In the genomic region with DNA sequence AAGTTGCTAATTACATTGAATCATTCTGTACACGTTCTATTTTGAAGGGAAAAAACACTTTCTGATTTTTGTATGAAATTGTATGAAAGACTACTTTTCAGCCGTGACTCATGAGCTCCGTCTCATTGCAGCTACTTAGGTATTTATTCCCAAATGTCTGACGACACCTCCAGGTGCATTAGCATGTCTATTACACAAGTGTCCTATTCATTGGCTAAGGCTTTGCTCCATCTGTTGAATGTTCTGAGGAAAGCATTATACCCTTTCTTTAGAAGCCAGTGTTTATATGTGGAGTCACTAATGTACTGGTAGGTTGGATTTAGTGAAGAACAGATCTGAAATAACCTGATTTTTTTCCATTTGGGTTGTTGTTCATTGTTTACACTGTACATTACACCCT, we compare ENCODE assay signal across 14 cellular contexts. TPM values are rescaled to one million over a fixed set of nuclear protein-coding genes. Genes with fewer than 3 reads are reported as not detected.
DNase-seq lines count a peak whose midpoint lies in the region; ATAC-seq and TF ChIP-seq lines count a peak whose summit lies in the region.
"Had no signal": no experiment of that assay in that cellular context is flagged by ENCODE, and none has a peak within 500 bp of the region (broad histone marks: within the 10 kb centered on the region; RNA-seq: fewer than 3 reads in every experiment).

No MANE protein-coding gene starts in this region.

- H3K27ac ChIP-seq in heart left ventricle: peak overlapping the region; percentile 67 to 93 (median 86)
- H3K27ac ChIP-seq in duodenal mucosa (ENCODE audit: low read depth, low read length): peak overlapping the region; percentile 20
- peak overlapping the region; percentile 77 for H3K27ac ChIP-seq in muscle layer of duodenum (ENCODE audit: low read length)
- H3K27ac ChIP-seq in aorta (ENCODE audit: low read depth in 1 of 2, low read length in 2 of 2): peak overlapping the region in 1 of 2 donors; percentile 62
- H3K27ac ChIP-seq in PC-3 (ENCODE audit: low read length): no peak overlapping the region

- DNase-seq in heart left ventricle (no peak), left cardiac atrium (no peak), aorta (no peak), SHP77 (lab: John Stamatoyannopoulos, UW) (no peak), NCI-H146 treated with DMSO at 0.1 percent for 48 hours (lab: John Stamatoyannopoulos, UW; ENCODE audit: unreplicated experiment) (no peak), PC-3 (no peak)
- DNase-seq: activated CD4-positive, alpha-beta T cell treated with anti-CD3 and anti-CD28 coated beads, Interleukin-2, amount 50 U/mL, for 1 hour; activated T-cell treated with anti-CD3 and anti-CD28 coated beads, Interleukin-2, amount 50 U/mL, for 72 hours; naive B cell; NCI-H1417 treated with DMSO at 0.1 percent for 48 hours; NCI-H526; stimulated activated CD4-positive, alpha-beta T cell treated with anti-CD3 and anti-CD28 coated beads, Interleukin-4, amount 100 ng/mL, for 1 hour had no signal

- no peak overlapping the region for H2AFZ ChIP-seq in PC-3 (ENCODE audit: low read length)

- no peak for TF ChIP-seq POLR2A in heart left ventricle (IDR thresholded peaks at IDR 0.05)

- H3F3A ChIP-seq in PC-3 (ENCODE audit: low read length, unreplicated experiment): no peaks in the 10 kb centered on the region

- TF ChIP-seq CTCF in heart left ventricle (IDR thresholded peaks at IDR 0.05) (no peak), PC-3 (conservative IDR thresholded peaks at IDR 0.05; ENCODE audit: low read depth, low read length) (no peak)

- no peaks in the 10 kb centered on the region for H3K36me3 ChIP-seq in heart left ventricle
- no peaks in the 10 kb centered on the region for H3K36me3 ChIP-seq in duodenal mucosa (ENCODE audit: control insufficient read depth in 1 of 2, insufficient read depth in 2 of 2, low read length in 2 of 2)
- no peaks in the 10 kb centered on the region for H3K36me3 ChIP-seq in muscle layer of duodenum (ENCODE audit: control insufficient read depth in 1 of 2, insufficient read depth in 2 of 2, low read length in 2 of 2)
- no peaks in the 10 kb centered on the region for H3K36me3 ChIP-seq in aorta (ENCODE audit: control insufficient read depth in 1 of 2, insufficient read depth in 2 of 2, low read length in 1 of 2)
- no peaks in the 10 kb centered on the region for H3K36me3 ChIP-seq in PC-3 (ENCODE audit: low read depth, low read length)

- peaks cover 3 to 72% (median 26%) of the 10 kb centered on the region in 12 donors for H3K4me1 ChIP-seq in heart left ventricle
- H3K4me1 ChIP-seq in duodenal mucosa (ENCODE audit: control insufficient read depth in 1 of 2, insufficient read depth in 2 of 2, low read length in 2 of 2): peaks cover 18 to 28% of the 10 kb centered on the region in 2 donors
- H3K4me1 ChIP-seq in muscle layer of duodenum (ENCODE audit: control insufficient read depth in 1 of 2, insufficient read depth in 2 of 2, low read length in 2 of 2): peaks cover 14 to 23% of the 10 kb centered on the region in 2 donors
- H3K4me1 ChIP-seq in aorta (ENCODE audit: control insufficient read depth in 1 of 2, insufficient read depth in 2 of 2, low read length in 2 of 2): no peaks in the 10 kb centered on the region
- peaks cover 32% of the 10 kb centered on the region for H3K4me1 ChIP-seq in PC-3 (ENCODE audit: insufficient read depth, low read length)

- 43 to 62% (median 54%) methylated on average over 4 of the region's 4 CpGs for WGBS in heart left ventricle, 4 donors
- WGBS in aorta, 2 donors: 17 to 29% methylated on average over 4 of the region's 4 CpGs

- no peaks in the 10 kb centered on the region for H4K20me1 ChIP-seq in PC-3 (ENCODE audit: low read length)

- H3K4me3 ChIP-seq in heart left ventricle (peak overlapping the region in 11 of 12 donors; percentile 5 to 56 (median 47)), duodenal mucosa (ENCODE audit: low read depth in 1 of 2, low read length in 2 of 2) (no peak overlapping the region), muscle layer of duodenum (ENCODE audit: low read depth in 1 of 2, low read length in 2 of 2) (peak overlapping the region in 1 of 2 donors; percentile 12), aorta (ENCODE audit: low read length in 2 of 2) (peak overlapping the region; percentile 63 to 64), PC-3 (ENCODE audit: low read length) (no peak overlapping the region)

- H3K9ac ChIP-seq in duodenal mucosa (ENCODE audit: low read depth in 1 of 2, low read length in 2 of 2) (no peak overlapping the region), PC-3 (ENCODE audit: low read length) (no peak overlapping the region)

- ATAC-seq in heart left ventricle (peak in 2 of 4 donors; percentile 14 to 17), left cardiac atrium (no peak), aorta (ENCODE audit: low FRiP score) (no peak), PC-3 (no peak)
- ATAC-seq: activated T-cell treated with anti-CD3 and anti-CD28 coated beads, Interleukin-2, amount 50 U/mL, for 72 hours had no signal

- POLR2A ChIA-PET in PC-3 (lab: Charles Lee; ENCODE audit: unreplicated experiment): interaction anchor here (0.6 kb wide), 1 partner anchor 164 kb away, joined by 3 read pairs; no protein-coding TSS in a partner anchor

- no peaks in the 10 kb centered on the region for H3K9me2 ChIP-seq in PC-3 (replicated peaks; ENCODE audit: low read length)

- H3K9me3 ChIP-seq in heart left ventricle (no peaks in the 10 kb centered on the region), duodenal mucosa (ENCODE audit: control insufficient read depth in 1 of 2, low read length in 2 of 2) (no peaks in the 10 kb centered on the region), muscle layer of duodenum (ENCODE audit: control insufficient read depth in 1 of 2, low read length in 2 of 2) (no peaks in the 10 kb centered on the region), aorta (ENCODE audit: control insufficient read depth, low read length) (no peaks in the 10 kb centered on the region), PC-3 (ENCODE audit: low read length) (no peaks in the 10 kb centered on the region)

- H3K4me2 ChIP-seq in PC-3 (ENCODE audit: low read length): no peak overlapping the region

- H3K27me3 ChIP-seq in heart left ventricle (peaks cover 0 to 16% (median 0%) of the 10 kb centered on the region in 9 donors), duodenal mucosa (ENCODE audit: control insufficient read depth in 1 of 2, insufficient read depth in 2 of 2, low read length in 2 of 2) (no peaks in the 10 kb centered on the region), muscle layer of duodenum (ENCODE audit: low read depth, low read length) (no peaks in the 10 kb centered on the region), aorta (ENCODE audit: control insufficient read depth in 1 of 2, insufficient read depth in 2 of 2, low read length in 1 of 2) (no peaks in the 10 kb centered on the region), PC-3 (ENCODE audit: low read length) (no peaks in the 10 kb centered on the region)

- no TSS peak for BruUV-seq in PC-3 (replicated peaks; lab: Mats Ljungman, UMichigan)

- no peaks in the 10 kb centered on the region for H3K79me2 ChIP-seq in PC-3 (ENCODE audit: low read length)

- CTCF ChIA-PET in PC-3 (lab: Charles Lee): no interaction called here

- intact Hi-C loops in heart left ventricle (cut with DNase I): loop anchor here in 1 of 10 donors (10.0 kb wide), 1 partner anchor 675 kb away; a partner anchor contains a TSS
- intact Hi-C loops in left cardiac atrium (cut with DNase I): no loop called here
- intact Hi-C loops in aorta (cut with DNase I): no loop called here
- intact Hi-C loops in PC-3 (cut with micrococcal nuclease): no loop called here

RNA-seq across cellular contexts. Expression of a gene that starts 51.8 kb away (rescaled TPM):
- total RNA-seq in heart left ventricle (10 to 100 TPM in 8 of 9 donors, 1 to 10 TPM in 1; 8.2 to 18.4 (median 13.2) TPM), left cardiac atrium (10 to 100 TPM; 11.8 to 12.5 TPM), aorta (10 to 100 TPM; 28.5 to 30.9 TPM), PC-3 (2014; rRNA removed) (0.40 and 0.69 TPM in 2 replicates)
- polyA plus RNA-seq in heart left ventricle (10 to 100 TPM; 10.3 to 12.4 TPM), aorta (10 to 100 TPM in 1 of 2 donors, 1 to 10 TPM in 1; 9.8 to 24.8 TPM)

RNA-seq across cellular contexts. Expression of a gene that starts 52.0 kb away (rescaled TPM):
- total RNA-seq in heart left ventricle: 1,000 to 10,000 TPM; 1,446 to 4,800 (median 2,127) TPM
- polyA plus RNA-seq in heart left ventricle: 1,000 to 10,000 TPM; 1,119 to 4,064 TPM
- 1,000 to 10,000 TPM; 1,025 to 1,081 TPM for total RNA-seq in left cardiac atrium
- total RNA-seq in aorta: 1,000 to 10,000 TPM in 1 of 2 donors, 100 to 1,000 TPM in 1; 875 to 2,023 TPM
- polyA plus RNA-seq in aorta: 1,000 to 10,000 TPM; 1,215 to 2,126 TPM
- 42.4 and 51.8 TPM in 2 replicates for total RNA-seq in PC-3 (2014; rRNA removed)

Comparison
In these comparisons a context has a peak if more than half of its experiments do, and no peak if none do; other contexts are left out.
1. H3K4me3 ChIP-seq: peak in heart left ventricle (11 of 12) and aorta (2 of 2); none in duodenal mucosa (0 of 2) and PC-3 (single experiment).
2. RNA of a gene that starts 52.0 kb away (total RNA-seq): 1,446 to 4,800 TPM in heart left ventricle, 875 to 2,023 TPM in aorta and 1,025 to 1,081 TPM in left cardiac atrium; 42.4 to 51.8 TPM in PC-3; every median in the first group is over 10 times any median in the second.